ENCODE assay signal across 1 cellular context in genomic region chr11:72793452-72794367, GRCh38.
TF ChIP-seq lines count a peak whose summit lies in the region.

TSS of gene STARD10 (minus strand) at chr11:72794047. CDS start at chr11:72781181, 12,866 bp downstream.

TF ChIP-seq in K562, 482 proteins besides CTCF, POLR2A, EP300 and RAD21 (continued from another document and continues in another):
- TF ChIP-seq ZBTB11 (CRISPR knock-in tag; IDR thresholded peaks at IDR 0.05), result peak in 1 of 3 experiments; percentile 82; a peak in 2 of 6 replicates
- no peak for TF ChIP-seq CHAMP1 (IDR thresholded peaks at IDR 0.05)
- no peak for TF ChIP-seq PHB2 (IDR thresholded peaks at IDR 0.05; ENCODE audit: low read depth)
- no peak for TF ChIP-seq SRSF7 (optimal IDR thresholded peaks at IDR 0.05; ENCODE audit: low read depth, low read length)
- TF ChIP-seq E2F5 (CRISPR knock-in tag; IDR thresholded peaks at IDR 0.05), result no peak
- peak; percentile 80; the same call in 1 of the 2 replicates for TF ChIP-seq HMGXB4 (CRISPR knock-in tag; IDR thresholded peaks at IDR 0.05)
- no peak for TF ChIP-seq SP2 (IDR thresholded peaks at IDR 0.05; ENCODE audit: extremely low read depth, low read depth, low read length, poor library complexity, severe bottlenecking)
- TF ChIP-seq KDM1A (IDR thresholded peaks at IDR 0.05), result no peak
- 0 out of 2 replicates have a peak, but pooled peaks have one; percentile 41 for TF ChIP-seq ZNF583 (CRISPR knock-in tag; IDR thresholded peaks at IDR 0.05)
- TF ChIP-seq RBM25 (IDR thresholded peaks at IDR 0.05; ENCODE audit: low read depth, low read length, severe bottlenecking), result no peak
- TF ChIP-seq ZNF444 (CRISPR knock-in tag; IDR thresholded peaks at IDR 0.05), result no peak
- no peak for TF ChIP-seq HDAC3 (IDR thresholded peaks at IDR 0.05; ENCODE audit: borderline replicate concordance, partially characterized antibody)
- TF ChIP-seq LEF1 (IDR thresholded peaks at IDR 0.05), result no peak
- TF ChIP-seq SFPQ (IDR thresholded peaks at IDR 0.05; ENCODE audit: low read depth, low read length), result no peak
- TF ChIP-seq MLX (CRISPR knock-in tag; conservative IDR thresholded peaks at IDR 0.05), result no peak
- peak; percentile 68; the same call in 1 of the 2 replicates for TF ChIP-seq ZBTB17 (CRISPR knock-in tag; IDR thresholded peaks at IDR 0.05)
- TF ChIP-seq ARID1B (IDR thresholded peaks at IDR 0.05), result 0 out of 2 replicates have a peak, but pooled peaks have one; percentile 41
- no peak for TF ChIP-seq TAF1 (IDR thresholded peaks at IDR 0.05; ENCODE audit: control insufficient read depth, extremely low read depth, insufficient read depth, low read length, severe bottlenecking)
- TF ChIP-seq CHD2 (IDR thresholded peaks at IDR 0.05; ENCODE audit: low read depth, low read length), result peak; percentile 20; the same call in 1 of the 2 replicates
- no peak for TF ChIP-seq CREB5 (CRISPR knock-in tag; IDR thresholded peaks at IDR 0.05)
- TF ChIP-seq ZNF175 (CRISPR knock-in tag; IDR thresholded peaks at IDR 0.05; ENCODE audit: low read depth), result no peak; the same call in 1 of the 2 replicates
- TF ChIP-seq ZNF274 (IDR thresholded peaks at IDR 0.05; ENCODE audit: borderline replicate concordance, low read depth, low read length), result no peak
- peak; percentile 23 for TF ChIP-seq TBP (optimal IDR thresholded peaks at IDR 0.05; ENCODE audit: low read depth, low read length)
- TF ChIP-seq PRDM10 (IDR thresholded peaks at IDR 0.05; ENCODE audit: partially characterized antibody), result peak; percentile 68
- peak; percentile 69; the same call in 1 of the 2 replicates for TF ChIP-seq NKRF (IDR thresholded peaks at IDR 0.05; ENCODE audit: borderline replicate concordance)
- TF ChIP-seq FOXK2 (conservative IDR thresholded peaks at IDR 0.05 in 1 of 2, IDR thresholded peaks at IDR 0.05 in 1 of 2; ENCODE audit: low read depth in 2 of 2), result peak; percentile 97 to 99
- no peak for TF ChIP-seq ZNF124 (CRISPR knock-in tag; IDR thresholded peaks at IDR 0.05)
- peak; percentile 78; the same call in 1 of the 2 replicates for TF ChIP-seq RB1 (IDR thresholded peaks at IDR 0.05; ENCODE audit: low read depth)
- peak in 1 of 2 experiments; percentile 33; a peak in 1 of 4 replicates for TF ChIP-seq MLLT1 (IDR thresholded peaks at IDR 0.05)
- TF ChIP-seq ZNF717 (CRISPR knock-in tag; IDR thresholded peaks at IDR 0.05), result no peak
- TF ChIP-seq JUNB (CRISPR knock-in tag; conservative IDR thresholded peaks at IDR 0.05), result no peak
- no peak for TF ChIP-seq ZNF764 (CRISPR knock-in tag; IDR thresholded peaks at IDR 0.05; ENCODE audit: low read depth)
- no peak for TF ChIP-seq FOS (IDR thresholded peaks at IDR 0.05; ENCODE audit: extremely low read depth, insufficient read length)
- TF ChIP-seq U2AF2 (optimal IDR thresholded peaks at IDR 0.05; ENCODE audit: low read depth, low read length), result no peak
- no peak for TF ChIP-seq ZKSCAN3 (CRISPR knock-in tag; IDR thresholded peaks at IDR 0.05)
- no peak for TF ChIP-seq CEBPG (CRISPR knock-in tag; IDR thresholded peaks at IDR 0.05)
- 0 out of 4 replicates have a peak, but pooled peaks of 1 of the 2 experiments have one; percentile 18 for TF ChIP-seq CEBPG (tag; conservative IDR thresholded peaks at IDR 0.05 in 1 of 2, IDR thresholded peaks at IDR 0.05 in 1 of 2)
- 0 out of 2 replicates have a peak, but pooled peaks have one; percentile 66 for TF ChIP-seq ERF (CRISPR knock-in tag; IDR thresholded peaks at IDR 0.05)
